In genomic region chrX:40644821-40645358, GRCh38 we compare ENCODE assay signal across 2 cellular contexts.
TF ChIP-seq lines count a peak whose summit lies in the region.

No MANE protein-coding gene starts in this region.

TF ChIP-seq in endothelial cell of umbilical vein, 7 proteins besides CTCF, POLR2A, EP300 and RAD21:
- TF ChIP-seq GATA2 (IDR thresholded peaks at IDR 0.05; ENCODE audit: insufficient read depth, insufficient read length, low read depth, low read length) (no peak), EZH2 (IDR thresholded peaks at IDR 0.05; ENCODE audit: borderline replicate concordance, low read depth, low read length, severe bottlenecking) (no peak), MAX (IDR thresholded peaks at IDR 0.05; ENCODE audit: insufficient read depth, insufficient read length) (no peak), POLR2AphosphoS5 (IDR thresholded peaks at IDR 0.05; ENCODE audit: insufficient read depth, low read depth, low read length) (peak; percentile 9), FOS (IDR thresholded peaks at IDR 0.05; ENCODE audit: borderline replicate concordance, insufficient read depth, low read length) (no peak), JUN (IDR thresholded peaks at IDR 0.05; ENCODE audit: borderline replicate concordance, insufficient read depth, insufficient read length, low read depth) (no peak), MYC (IDR thresholded peaks at IDR 0.05; ENCODE audit: low read depth, low read length) (no peak)

TF ChIP-seq in HEK293T, 16 proteins besides CTCF, POLR2A, EP300 and RAD21 (continued from another document):
- TF ChIP-seq ARNT (IDR thresholded peaks at IDR 0.05), result no peak
- TF ChIP-seq FOXK2 (IDR thresholded peaks at IDR 0.05), result no peak
